Comparison of ENCODE assay signal across 7 cellular contexts in the genomic region with DNA sequence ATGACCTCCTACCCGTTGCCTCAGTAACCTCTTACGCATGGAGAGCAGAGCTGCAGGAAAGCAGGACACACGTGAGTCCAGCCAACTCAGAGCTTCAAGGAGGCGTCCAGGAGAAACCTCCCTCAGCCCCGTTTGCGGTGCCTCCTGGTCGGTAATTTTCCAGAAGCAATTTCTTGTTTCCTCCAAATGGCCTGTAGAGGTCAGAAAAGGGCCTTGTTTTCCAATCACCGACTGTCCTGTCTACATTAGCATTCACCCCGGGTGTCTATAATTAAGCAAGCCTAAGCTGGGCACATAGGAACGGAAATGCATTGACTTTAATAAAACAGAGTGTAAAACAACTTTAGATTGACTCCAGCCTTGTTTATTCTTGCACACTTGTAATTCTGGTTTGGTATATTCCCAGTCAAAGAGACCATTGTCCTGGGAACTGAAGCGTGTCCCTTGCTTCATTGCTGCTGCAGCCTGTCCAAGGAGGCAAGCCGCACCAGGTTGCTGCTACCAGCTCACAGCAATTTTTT.
A peak's percentile ranks its signal among the peaks of the same experiment; 100 is the strongest.
DNase-seq lines count a peak whose midpoint lies in the region; ATAC-seq and TF ChIP-seq lines count a peak whose summit lies in the region.

No MANE protein-coding gene starts in this region.

- peaks cover 3 to 29% of the 10 kb centered on the region in 2 donors for H3K27me3 Mint-ChIP-seq in T-cell
- no peaks in the 10 kb centered on the region for H3K27me3 Mint-ChIP-seq in activated T-helper 2 cell treated with anti-CD3 and anti-CD28 coated beads, Interferon-gamma antibody, Interleukin-2, Interleukin-4, amounts not matched to agents 10 μg/mL and 5 μg/mL and 100 μg/mL, durations not matched to agents 14 hours and 24 hours and 36 hours (ENCODE audit: low read depth)

- peak; percentile 15 for TF ChIP-seq CTCF in GM20000 (IDR thresholded peaks at IDR 0.05; ENCODE audit: extremely low read depth, missing control alignments)
- TF ChIP-seq CTCF in cardiac fibroblast (IDR thresholded peaks at IDR 0.05; ENCODE audit: low read depth, low read length) = peak; percentile 54

- H3K4me1 Mint-ChIP-seq in T-cell = no peaks in the 10 kb centered on the region
- no peaks in the 10 kb centered on the region for H3K4me1 Mint-ChIP-seq in activated T-helper 2 cell treated with anti-CD3 and anti-CD28 coated beads, Interferon-gamma antibody, Interleukin-2, Interleukin-4, amounts not matched to agents 10 μg/mL and 5 μg/mL and 100 μg/mL, durations not matched to agents 14 hours and 24 hours and 36 hours (ENCODE audit: low read depth)

- H3K4me3 Mint-ChIP-seq in T-cell = no peak overlapping the region
- no peak overlapping the region for H3K4me3 Mint-ChIP-seq in activated T-helper 2 cell treated with anti-CD3 and anti-CD28 coated beads, Interferon-gamma antibody, Interleukin-2, Interleukin-4, amounts not matched to agents 10 μg/mL and 5 μg/mL and 100 μg/mL, durations not matched to agents 14 hours and 24 hours and 36 hours (ENCODE audit: low read depth)

- POLR2A ChIA-PET in T-cell (lab: Charles Lee) = no interaction called here

- H3K27ac Mint-ChIP-seq in T-cell = no peak overlapping the region
- no peak overlapping the region for H3K27ac Mint-ChIP-seq in activated T-helper 2 cell treated with anti-CD3 and anti-CD28 coated beads, Interferon-gamma antibody, Interleukin-2, Interleukin-4, amounts not matched to agents 10 μg/mL and 5 μg/mL and 100 μg/mL, durations not matched to agents 14 hours and 24 hours and 36 hours

- intact Hi-C loops in activated T-helper 2 cell treated with anti-CD3 and anti-CD28 coated beads, Interferon-gamma antibody, Interleukin-2, Interleukin-4, amounts not matched to agents 10 μg/mL and 5 μg/mL and 100 μg/mL, durations not matched to agents 14 hours and 24 hours and 36 hours (cut with micrococcal nuclease) = no loop called here

- CTCF ChIA-PET in T-cell (lab: Charles Lee) = no interaction called here

- H3K36me3 Mint-ChIP-seq in T-cell = no peaks in the 10 kb centered on the region
- no peaks in the 10 kb centered on the region for H3K36me3 Mint-ChIP-seq in activated T-helper 2 cell treated with anti-CD3 and anti-CD28 coated beads, Interferon-gamma antibody, Interleukin-2, Interleukin-4, amounts not matched to agents 10 μg/mL and 5 μg/mL and 100 μg/mL, durations not matched to agents 14 hours and 24 hours and 36 hours (ENCODE audit: low read depth)

- H3K9me3 Mint-ChIP-seq in T-cell = no peaks in the 10 kb centered on the region
- no peaks in the 10 kb centered on the region for H3K9me3 Mint-ChIP-seq in activated T-helper 2 cell treated with anti-CD3 and anti-CD28 coated beads, Interferon-gamma antibody, Interleukin-2, Interleukin-4, amounts not matched to agents 10 μg/mL and 5 μg/mL and 100 μg/mL, durations not matched to agents 14 hours and 24 hours and 36 hours

- DNase-seq in GM20000 (ENCODE audit: low spot score) (no peak), NCI-H524 (lab: John Stamatoyannopoulos, UW) (peak; percentile 37 to 81), cardiac fibroblast (ENCODE audit: low read depth in 2 of 2) (peak; percentile 70 to 73), left kidney (ENCODE audit: low read depth, low spot score) (peak; percentile 79), T-cell (no peak)
- DNase-seq in activated CD8-positive, alpha-beta memory T cell treated with anti-CD3 and anti-CD28 coated beads for 24 hours = no peak
- no peak for DNase-seq in activated T-helper 2 cell treated with anti-CD3 and anti-CD28 coated beads, Interferon-gamma antibody, Interleukin-2, Interleukin-4, amounts not matched to agents 10 μg/mL and 5 μg/mL and 100 μg/mL, durations not matched to agents 14 hours and 24 hours and 36 hours (ENCODE audit: low spot score)

- no peak overlapping the region for H3K4me3 ChIP-seq in cardiac fibroblast (replicated peaks in 1 of 2; ENCODE audit: low read depth in 2 of 2, low read length in 2 of 2)

- ATAC-seq in T-cell (replicated peaks in 1 of 4) = no peak

Comparison
In these comparisons a context has a peak if more than half of its experiments do, and no peak if none do; other contexts are left out.
1. DNase-seq: peak in NCI-H524 (2 of 2), cardiac fibroblast (2 of 2) and left kidney (single experiment); none in GM20000 (single experiment), T-cell (0 of 34), activated CD8-positive, alpha-beta memory T cell treated with anti-CD3 and anti-CD28 coated beads for 24 hours (single experiment) and activated T-helper 2 cell treated with anti-CD3 and anti-CD28 coated beads, Interferon-gamma antibody, Interleukin-2, Interleukin-4, amounts not matched to agents 10 μg/mL and 5 μg/mL and 100 μg/mL, durations not matched to agents 14 hours and 24 hours and 36 hours (single experiment).